Comparison of ENCODE assay signal across 8 cellular contexts in the genomic region with DNA sequence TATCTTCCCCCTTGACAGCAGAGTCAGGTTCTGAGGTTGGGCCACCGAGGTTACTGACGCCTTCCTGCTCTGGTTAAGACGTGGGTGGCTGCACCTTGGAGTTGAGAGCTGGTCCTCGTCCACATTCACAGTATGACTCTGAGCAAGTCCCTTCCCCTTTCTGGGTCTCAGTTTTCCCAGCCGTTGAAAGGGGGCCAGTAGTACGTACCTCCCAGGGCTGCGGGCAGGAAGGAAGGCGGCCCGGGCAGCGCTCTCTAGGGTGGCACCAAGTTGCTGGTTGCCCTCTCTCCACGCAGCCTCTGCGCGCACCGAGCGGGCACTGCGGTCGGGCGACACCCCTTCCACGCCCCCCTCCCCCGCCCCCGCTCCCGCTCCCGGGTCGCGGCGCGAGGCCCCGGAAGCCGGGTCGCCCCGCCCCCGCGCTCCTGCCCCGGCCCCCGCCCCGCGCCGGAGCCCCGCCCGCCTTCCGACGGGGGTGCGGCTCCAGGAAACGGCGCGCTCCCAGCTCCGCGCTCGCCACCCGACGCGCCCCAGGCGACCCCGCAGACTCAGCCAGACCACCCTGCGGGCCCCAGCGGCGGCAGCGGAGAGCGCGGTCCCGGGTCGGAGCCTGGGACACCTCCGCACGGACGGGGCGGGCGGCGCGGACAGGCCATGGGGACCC. TPM values are rescaled to one million over a fixed set of nuclear protein-coding genes. Genes with fewer than 3 reads are reported as not detected.
DNase-seq lines count a peak whose midpoint lies in the region; ATAC-seq and TF ChIP-seq lines count a peak whose summit lies in the region.

A gene (plus strand): TSS at position 486 of the 664 bp plus-strand sequence. CDS start 250 bp downstream, outside the sequence.

- H3K9me2 ChIP-seq in SK-N-SH: no peaks in the 10 kb centered on the region

- H3K4me3 ChIP-seq in SK-N-SH (ENCODE audit: low read depth in 2 of 2, low read length in 1 of 2) (peak within 1 kb of the TSS; percentile 64 to 68), rectal smooth muscle tissue (ENCODE audit: low read length) (peak within 1 kb of the TSS; percentile 86)

- POLR2A ChIA-PET in SK-N-SH (lab: Yijun Ruan, JAX): interaction anchor here (0.7 to 1.7 kb wide), 5 partner anchors 11 to 158 kb away, joined by 4 to 7 read pairs (median 4); a partner anchor contains a TSS

- no peaks in the 10 kb centered on the region for H3K9me3 ChIP-seq in SK-N-SH

- no peak for TF ChIP-seq EP300 in SK-N-SH (IDR thresholded peaks at IDR 0.05; ENCODE audit: borderline replicate concordance in 1 of 2, low read depth in 1 of 2, low read length in 1 of 2)

- TF ChIP-seq CTCF in SK-N-SH (IDR thresholded peaks at IDR 0.05): no peak

- H3K4me2 ChIP-seq in SK-N-SH: peak within 1 kb of the TSS; percentile 99

- H3K27ac ChIP-seq in SK-N-SH (ENCODE audit: low read depth in 2 of 2, low read length in 1 of 2): peak within 1 kb of the TSS; percentile 69 to 81
- peak within 1 kb of the TSS; percentile 98 for H3K27ac ChIP-seq in rectal smooth muscle tissue (ENCODE audit: low read depth, low read length)

- peaks cover 38% of the 10 kb centered on the region for H3F3A ChIP-seq in SK-N-SH (replicated peaks; ENCODE audit: insufficient read depth)

- H3K79me2 ChIP-seq in SK-N-SH (ENCODE audit: insufficient read depth): peaks cover 59% of the 10 kb centered on the region

- WGBS in SK-N-SH (ENCODE audit: low lambda C conversion rate): 4% methylated on average over 24 of the region's 69 CpGs

- ATAC-seq in HG03045 (IDR thresholded peaks at IDR 0.05; ENCODE audit: unreplicated experiment) (peak; percentile 19), Right ventricle myocardium superior (ENCODE audit: poor library complexity) (peak; percentile 28), GM21381 (IDR thresholded peaks at IDR 0.05; ENCODE audit: unreplicated experiment) (no peak)

- intact Hi-C loops in Right ventricle myocardium superior (cut with DNase I): no loop called here

- CTCF ChIA-PET in SK-N-SH (lab: Yijun Ruan, JAX): interaction anchor here (0.5 to 13.6 kb wide), 5 partner anchors 14 to 35 kb away, joined by 3 to 295 read pairs (median 4); a partner anchor contains a TSS

- H3K27me3 ChIP-seq in SK-N-SH (ENCODE audit: insufficient read depth) (no peaks in the 10 kb centered on the region), rectal smooth muscle tissue (ENCODE audit: control insufficient read depth, insufficient read depth, low read length) (no peaks in the 10 kb centered on the region)

- H3K4me1 ChIP-seq in SK-N-SH (ENCODE audit: control insufficient read depth in 1 of 2, insufficient read depth in 2 of 2, low read depth in 1 of 2, low read length in 1 of 2): peaks cover 44 to 53% of the 10 kb centered on the region in 2 experiments; a peak in 3 of 4 replicates
- peaks cover 34% of the 10 kb centered on the region for H3K4me1 ChIP-seq in rectal smooth muscle tissue (ENCODE audit: control insufficient read depth, insufficient read depth, low read length)

- DNase-seq in DMS53 treated with DMSO at 0.1 percent for 48 hours (lab: John Stamatoyannopoulos, UW; ENCODE audit: unreplicated experiment): peak; percentile 80
- DNase-seq in SK-N-SH: peak; percentile 91
- peak; percentile 71 for DNase-seq in activated naive CD4-positive, alpha-beta T cell treated with anti-CD3 and anti-CD28 coated beads, Interleukin-2, amount 50 U/mL, for 16 hours
- peak; percentile 87 for DNase-seq in Right ventricle myocardium superior
- DNase-seq in NCI-H1092 treated with DMSO at 0.1 percent for 48 hours (lab: John Stamatoyannopoulos, UW): no peak

- no peak for TF ChIP-seq RAD21 in SK-N-SH (IDR thresholded peaks at IDR 0.05; ENCODE audit: low read length)

- H3K9ac ChIP-seq in SK-N-SH (peak within 1 kb of the TSS; percentile 78), rectal smooth muscle tissue (ENCODE audit: low read length) (peak within 1 kb of the TSS; percentile 87)

- no peak within 1 kb of the TSS for H2AFZ ChIP-seq in SK-N-SH (ENCODE audit: low read depth)

- H3K36me3 ChIP-seq in SK-N-SH (replicated peaks in 1 of 2; ENCODE audit: control insufficient read depth in 1 of 2, insufficient read depth in 2 of 2, low read length in 1 of 2): peaks cover 22 to 27% of the 10 kb centered on the region in 2 experiments
- H3K36me3 ChIP-seq in rectal smooth muscle tissue (ENCODE audit: control insufficient read depth, insufficient read depth, low read length): peaks cover 14% of the 10 kb centered on the region

- peaks cover 25% of the 10 kb centered on the region for H4K20me1 ChIP-seq in SK-N-SH (ENCODE audit: insufficient read depth)

TF ChIP-seq in SK-N-SH, 30 proteins besides CTCF, POLR2A, EP300 and RAD21:
- TF ChIP-seq FOXJ3 (CRISPR knock-in tag; IDR thresholded peaks at IDR 0.05) (no peak), RCOR1 (IDR thresholded peaks at IDR 0.05; ENCODE audit: low read length) (no peak), FOSL2 (IDR thresholded peaks at IDR 0.05; ENCODE audit: borderline replicate concordance, low read depth) (no peak), FOXM1 (IDR thresholded peaks at IDR 0.05; ENCODE audit: low read depth) (no peak), MEF2A (IDR thresholded peaks at IDR 0.05; ENCODE audit: borderline replicate concordance, low read depth) (no peak), MXI1 (IDR thresholded peaks at IDR 0.05; ENCODE audit: low read depth, low read length) (no peak)
TF ChIP-seq in SK-N-SH: peak in this region for 0.

RNA-seq across cellular contexts. Expression of the gene that starts here (rescaled TPM):
- 35.1 and 48.7 TPM in 2 replicates for polyA plus RNA-seq in SK-N-SH (2012; rRNA removed)
- polyA plus RNA-seq in SK-N-SH (2012; cell fraction: cytosol; rRNA removed): 17.6 and 25.5 TPM in 2 replicates
- polyA plus RNA-seq in SK-N-SH (2012; cell fraction: nucleus; rRNA removed): 163 and 263 TPM in 2 replicates
- total RNA-seq in Right ventricle myocardium superior: 44.9 TPM
